Comparison of ENCODE assay signal across 8 cellular contexts in the genomic region with DNA sequence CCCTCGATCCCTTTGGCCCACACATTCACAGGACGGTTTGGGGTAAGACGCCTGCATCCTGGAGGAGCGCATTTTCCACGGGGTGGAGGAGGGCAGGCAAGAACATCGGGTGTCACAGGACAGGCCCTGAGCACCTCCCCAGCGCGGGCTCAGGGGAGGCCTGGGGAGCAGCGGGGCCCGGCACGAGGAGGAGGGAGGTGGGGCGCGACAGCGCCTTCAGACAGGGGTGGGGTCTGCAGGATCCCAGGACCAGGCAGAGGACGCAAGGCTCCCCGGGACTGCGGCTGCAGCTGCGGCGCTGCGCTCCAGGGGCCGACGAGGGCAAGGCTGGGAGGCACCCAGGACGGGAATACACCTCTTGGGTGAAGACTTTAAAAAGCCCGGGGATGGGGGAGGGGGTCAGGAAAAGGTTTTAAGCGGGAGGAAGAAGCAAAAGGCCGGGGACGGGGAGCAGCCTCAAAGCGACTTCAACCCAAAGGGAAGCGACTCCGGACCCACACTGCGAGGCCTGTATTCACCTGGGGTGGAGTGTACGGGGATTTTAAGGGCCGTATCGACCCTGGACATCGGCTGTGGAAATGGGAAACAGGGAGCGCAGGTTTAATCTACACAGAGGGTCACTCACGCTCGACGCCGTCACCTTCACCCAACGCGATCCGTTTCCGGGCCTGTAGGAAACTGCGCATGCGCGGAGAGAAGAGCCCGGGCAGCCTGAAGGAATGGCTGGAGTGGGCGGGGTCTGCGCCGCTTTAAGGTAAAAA. TPM values are rescaled to one million over a fixed set of nuclear protein-coding genes. Genes with fewer than 3 reads are reported as not detected.
A peak's percentile ranks its signal among the peaks of the same experiment; 100 is the strongest.
DNase-seq lines count a peak whose midpoint lies in the region; ATAC-seq and TF ChIP-seq lines count a peak whose summit lies in the region.

A gene (minus strand): TSS at position 680 of the 761 bp plus-strand sequence. CDS start 10,234 bp downstream, outside the sequence.

- no peak for TF ChIP-seq CTCF in brain (conservative IDR thresholded peaks at IDR 0.05)
- no peak for TF ChIP-seq CTCF in prostate gland (IDR thresholded peaks at IDR 0.05)
- TF ChIP-seq CTCF in uterus (IDR thresholded peaks at IDR 0.05), result no peak

- peaks cover 4% of the 10 kb centered on the region for H3K27me3 Mint-ChIP-seq in brain

- peaks cover 9% of the 10 kb centered on the region for H3K27me3 ChIP-seq in H7 (ENCODE audit: control insufficient read depth, insufficient read depth, low read length)
- no peaks in the 10 kb centered on the region for H3K27me3 ChIP-seq in prostate gland (replicated peaks; ENCODE audit: insufficient read depth)
- H3K27me3 ChIP-seq in uterus, result no peaks in the 10 kb centered on the region

- intact Hi-C loops in prostate gland (cut with DNase I), result no loop called here
- intact Hi-C loops in uterus (cut with DNase I; ENCODE audit: low total_unique reads), result no loop called here

- peak within 1 kb of the TSS; percentile 80 for H3K4me3 ChIP-seq in H7 (ENCODE audit: insufficient read depth, low read depth, low read length)
- peak within 1 kb of the TSS; percentile 60 to 70 for H3K4me3 ChIP-seq in prostate gland
- H3K4me3 ChIP-seq in uterus, result peak within 1 kb of the TSS; percentile 35 to 53

- peak within 1 kb of the TSS; percentile 27 to 82 (median 43) for H3K27ac Mint-ChIP-seq in brain

- no peak for ATAC-seq in HG03571 (IDR thresholded peaks at IDR 0.05; ENCODE audit: unreplicated experiment)

- H3K4me1 ChIP-seq in prostate gland (replicated peaks), result peaks cover 4% of the 10 kb centered on the region
- H3K4me1 ChIP-seq in uterus, result no peaks in the 10 kb centered on the region

- H3K9me3 ChIP-seq in prostate gland, result no peaks in the 10 kb centered on the region
- no peaks in the 10 kb centered on the region for H3K9me3 ChIP-seq in uterus

- H3K36me3 ChIP-seq in H7 (replicated peaks; ENCODE audit: control insufficient read depth, insufficient read depth, low read length), result no peaks in the 10 kb centered on the region
- H3K36me3 ChIP-seq in prostate gland, result no peaks in the 10 kb centered on the region
- H3K36me3 ChIP-seq in uterus, result no peaks in the 10 kb centered on the region

- TF ChIP-seq POLR2A in prostate gland (IDR thresholded peaks at IDR 0.05) (peak; percentile 35), uterus (IDR thresholded peaks at IDR 0.05) (peak in 1 of 2 donors; percentile 16)

- in situ Hi-C loops in SK-MEL-5 (cut with HindIII; ENCODE audit: low pct_unique_long_range_greater_than_20kb, low sequenced_read_pairs), result no loop called here

- peaks cover 37% of the 10 kb centered on the region for H3K4me1 Mint-ChIP-seq in brain

- peaks cover 29% of the 10 kb centered on the region for H3K36me3 Mint-ChIP-seq in brain

- peaks cover 3 to 11% (median 4%) of the 10 kb centered on the region in 5 experiments for H3K9me3 Mint-ChIP-seq in brain

- DNase-seq in H7 (peak; percentile 90), SK-MEL-5 (ENCODE audit: low read depth, low spot score) (peak; percentile 40), iPS DF 19.7 (ENCODE audit: low read depth, low spot score) (peak; percentile 42), prostate gland (ENCODE audit: low spot score) (peak; percentile 88), uterus (peak; percentile 82 to 85), NCI-H226 (no peak)

- peak within 1 kb of the TSS; percentile 74 to 76 for H3K27ac ChIP-seq in prostate gland
- peak within 1 kb of the TSS; percentile 41 to 66 for H3K27ac ChIP-seq in uterus

- H3K4me3 Mint-ChIP-seq in brain, result peak within 1 kb of the TSS; percentile 87 to 94 (median 90)

- WGBS in prostate gland, result under 1% methylated on average over 50 of the region's 51 CpGs

RNA-seq across cellular contexts. Expression of the gene that starts here (rescaled TPM):
- 5.5 and 9.6 TPM in 2 replicates for total RNA-seq in H7 (2014; rRNA removed; shearing (Covaris generic))
- 0.21 TPM in 1 of 2 replicates, not detected in the other for total RNA-seq in SK-MEL-5 (2014; rRNA removed; shearing (Covaris generic))
- polyA plus RNA-seq in SK-MEL-5 (2015; cell fraction: cytosol; rRNA removed), result 0.08 and 0.09 TPM in 2 replicates
- polyA plus RNA-seq in SK-MEL-5 (2015; cell fraction: nucleus; rRNA removed), result 0.14 TPM in 1 of 2 replicates, not detected in the other
- 5.1 TPM for polyA plus RNA-seq in brain (ENCODE audit: insufficient read depth, low read depth, low replicate concordance)
- 10 to 100 TPM; 13.7 to 22.8 TPM for total RNA-seq in prostate gland
- 10 to 100 TPM in 2 of 4 donors, 1 to 10 TPM in 2; 9.5 to 27.2 (median 14.7) TPM for total RNA-seq in uterus

Comparison
In these comparisons a context has a peak if more than half of its experiments do, and no peak if none do; other contexts are left out.
1. Peak in DNase-seq in SK-MEL-5; RNA of the gene not detected or under 1 TPM.